1 cellular context compared by ENCODE assay signal in genomic region chr6:15330174-15330934, GRCh38.
TF ChIP-seq lines count a peak whose summit lies in the region.

No MANE protein-coding gene starts in this region.

TF ChIP-seq in GM12878, 131 proteins besides CTCF, POLR2A, EP300 and RAD21 (continued from another document and continues in another):
- TF ChIP-seq ATF7 (IDR thresholded peaks at IDR 0.05; ENCODE audit: low read depth) (no peak), CEBPB (IDR thresholded peaks at IDR 0.05; ENCODE audit: borderline replicate concordance in 1 of 2, low read depth in 2 of 2, low read length in 2 of 2) (no peak), REST (IDR thresholded peaks at IDR 0.05; ENCODE audit: low read depth, low read length) (no peak), IKZF1 (conservative IDR thresholded peaks at IDR 0.05) (peak; percentile 62), ELK1 (IDR thresholded peaks at IDR 0.05; ENCODE audit: low read depth, low read length) (no peak), ZBTB40 (IDR thresholded peaks at IDR 0.05; ENCODE audit: borderline replicate concordance) (no peak), ZNF217 (IDR thresholded peaks at IDR 0.05) (no peak), MEF2A (IDR thresholded peaks at IDR 0.05; ENCODE audit: insufficient read depth, low read depth, low read length) (no peak), CBX5 (IDR thresholded peaks at IDR 0.05; ENCODE audit: low read depth) (no peak), RB1 (IDR thresholded peaks at IDR 0.05; ENCODE audit: borderline replicate concordance) (no peak), STAT3 (IDR thresholded peaks at IDR 0.05; ENCODE audit: low read depth, low read length) (no peak), ATF3 (IDR thresholded peaks at IDR 0.05; ENCODE audit: borderline replicate concordance, extremely low read depth, low read depth, low read length) (no peak), IRF5 (IDR thresholded peaks at IDR 0.05; ENCODE audit: borderline replicate concordance) (no peak), NR2C1 (IDR thresholded peaks at IDR 0.05) (no peak), HDAC2 (IDR thresholded peaks at IDR 0.05) (no peak), MYB (IDR thresholded peaks at IDR 0.05; ENCODE audit: borderline replicate concordance, low read depth, low read length) (no peak), POU2F2 (IDR thresholded peaks at IDR 0.05; ENCODE audit: borderline replicate concordance, low read depth, low read length) (no peak), MEF2B (IDR thresholded peaks at IDR 0.05; ENCODE audit: partially characterized antibody, poor library complexity, severe bottlenecking) (no peak), MTA3 (IDR thresholded peaks at IDR 0.05; ENCODE audit: borderline replicate concordance, low read length) (no peak), SMAD1 (IDR thresholded peaks at IDR 0.05; ENCODE audit: low read depth, partially characterized antibody) (no peak), IRF4 (IDR thresholded peaks at IDR 0.05; ENCODE audit: low read depth, low read length) (no peak), ZBTB4 (CRISPR knock-in tag; IDR thresholded peaks at IDR 0.05) (no peak), NFIC (IDR thresholded peaks at IDR 0.05; ENCODE audit: low read depth, low read length) (peak; percentile 55), BHLHE40 (IDR thresholded peaks at IDR 0.05; ENCODE audit: borderline replicate concordance in 1 of 2, low read depth in 2 of 2, low read length in 1 of 2) (peak in 1 of 2 experiments; percentile 32; a peak in 1 of 4 replicates), MTA2 (IDR thresholded peaks at IDR 0.05; ENCODE audit: low read depth) (peak; percentile 67; the same call in 1 of the 2 replicates), BACH1 (IDR thresholded peaks at IDR 0.05; ENCODE audit: borderline replicate concordance) (no peak), ASH2L (IDR thresholded peaks at IDR 0.05; ENCODE audit: borderline replicate concordance, low read depth) (no peak), CBX3 (IDR thresholded peaks at IDR 0.05; ENCODE audit: borderline replicate concordance, low read depth) (no peak), HDAC6 (IDR thresholded peaks at IDR 0.05; ENCODE audit: unreplicated experiment) (no peak), CHD1 (IDR thresholded peaks at IDR 0.05; ENCODE audit: low read depth, low read length) (no peak), MLLT1 (IDR thresholded peaks at IDR 0.05) (no peak), SIN3A (IDR thresholded peaks at IDR 0.05; ENCODE audit: low read depth, low read length) (no peak), BMI1 (IDR thresholded peaks at IDR 0.05; ENCODE audit: borderline replicate concordance) (no peak), PKNOX1 (IDR thresholded peaks at IDR 0.05) (no peak), LARP7 (IDR thresholded peaks at IDR 0.05) (no peak), BRCA1 (IDR thresholded peaks at IDR 0.05; ENCODE audit: low read depth, low read length) (no peak), BCL3 (IDR thresholded peaks at IDR 0.05; ENCODE audit: borderline replicate concordance, insufficient read depth, low read depth, low read length, poor library complexity, severe bottlenecking) (peak; percentile 29), TARDBP (IDR thresholded peaks at IDR 0.05; ENCODE audit: borderline replicate concordance) (no peak)
